15 cellular contexts compared by ENCODE assay signal in the genomic region with DNA sequence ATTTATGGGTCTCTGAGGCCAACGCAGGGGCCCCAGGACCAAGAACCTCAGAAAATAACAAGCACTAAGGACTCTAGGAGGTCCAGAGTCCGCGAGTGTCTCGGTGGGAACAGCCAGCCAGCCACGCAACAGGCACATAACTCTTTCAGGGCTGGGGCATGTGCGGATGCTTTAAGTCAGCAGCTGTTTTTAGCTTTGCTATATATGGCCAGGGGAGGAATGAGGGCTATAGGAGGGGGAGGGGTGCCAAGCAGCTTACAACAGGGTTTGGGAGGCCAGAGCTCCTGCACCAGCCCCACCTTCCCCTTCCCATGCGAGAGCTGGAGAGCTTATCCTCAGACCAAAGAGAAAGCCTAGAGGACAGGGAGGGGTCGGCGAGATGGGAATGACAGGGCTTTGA. TPM values are rescaled to one million over a fixed set of nuclear protein-coding genes. Genes with fewer than 3 reads are reported as not detected.
DNase-seq lines count a peak whose midpoint lies in the region; ATAC-seq and TF ChIP-seq lines count a peak whose summit lies in the region.
"Had no signal": no experiment of that assay in that cellular context is flagged by ENCODE, and none has a peak within 500 bp of the region (broad histone marks: within the 10 kb centered on the region; RNA-seq: fewer than 3 reads in every experiment).

No MANE protein-coding gene starts in this region.

- peaks cover 0 to 26% (median 0%) of the 10 kb centered on the region in 11 experiments; a peak in 3 of 22 replicates for H3K36me3 ChIP-seq in BLaER1 treated with 17β-estradiol and CSF1 and Interleukin-3, amounts not matched to agents 10 nM and 100 nM
- H3K36me3 ChIP-seq in WERI-Rb-1 (no peaks in the 10 kb centered on the region), heart right ventricle (no peaks in the 10 kb centered on the region), neuronal stem cell (replicated peaks in 1 of 2; ENCODE audit: control insufficient read depth in 2 of 2, insufficient read depth in 2 of 2, low read length in 2 of 2) (no peaks in the 10 kb centered on the region), spleen (no peaks in the 10 kb centered on the region)

- no peaks in the 10 kb centered on the region for H3K79me1 ChIP-seq in neuronal stem cell (ENCODE audit: low read depth, low read length)

- H4K91ac ChIP-seq in neuronal stem cell (ENCODE audit: low read depth, low read length, poor library complexity), result no peak overlapping the region

- H3K23ac ChIP-seq in neuronal stem cell (ENCODE audit: low read depth, low read length, poor library complexity), result no peak overlapping the region

- H2BK120ac ChIP-seq in neuronal stem cell (ENCODE audit: low read depth, low read length), result no peak overlapping the region

- DNase-seq in WERI-Rb-1 (peak; percentile 79), heart right ventricle (peak; percentile 53 to 83), neuronal stem cell (ENCODE audit: low spot score) (peak; percentile 5), spleen (no peak), NCI-H2171 treated with DMSO at 0.1 percent for 48 hours (lab: John Stamatoyannopoulos, UW) (no peak)
- DNase-seq in stimulated activated effector memory CD8-positive, alpha-beta T cell treated with anti-CD3 and anti-CD28 coated beads, Interleukin-12 subunit alpha, Interleukin-12 subunit beta, amount 100 ng/mL, for 72 hours (ENCODE audit: low spot score in 2 of 2), result no peak
- DNase-seq: activated T-cell treated with anti-CD3 and anti-CD28 coated beads, Interleukin-2, amount 50 U/mL, for 72 hours; MV-4-11; NCI-H446 treated with DMSO at 0.1 percent for 48 hours; posterior cingulate gyrus had no signal

- ATAC-seq in heart right ventricle (peak; percentile 75 to 91 (median 86)), GM21423 (IDR thresholded peaks at IDR 0.05; ENCODE audit: unreplicated experiment) (no peak)
- no peak for ATAC-seq in stimulated activated effector memory CD8-positive, alpha-beta T cell treated with anti-CD3 and anti-CD28 coated beads, Interleukin-12 subunit alpha, Interleukin-12 subunit beta, amount 100 ng/mL, for 72 hours
- ATAC-seq: activated T-cell treated with anti-CD3 and anti-CD28 coated beads, Interleukin-2, amount 50 U/mL, for 72 hours; left lobe of liver had no signal

- H3K4me3 Mint-ChIP-seq in stimulated activated effector memory CD8-positive, alpha-beta T cell treated with anti-CD3 and anti-CD28 coated beads, Interleukin-12 subunit alpha, Interleukin-12 subunit beta, amount 100 ng/mL, for 72 hours, result no peak overlapping the region
- H3K4me3 Mint-ChIP-seq: activated T-cell treated with anti-CD3 and anti-CD28 coated beads, Interleukin-2, amount 50 U/mL, for 72 hours had no signal

- no peak for TF ChIP-seq CTCF in WERI-Rb-1 (IDR thresholded peaks at IDR 0.05; ENCODE audit: low read depth, low read length)
- TF ChIP-seq CTCF in heart right ventricle (IDR thresholded peaks at IDR 0.05), result no peak
- TF ChIP-seq CTCF in spleen (IDR thresholded peaks at IDR 0.05 in 8 of 11, conservative IDR thresholded peaks at IDR 0.05 in 3 of 11), result no peak

- no peaks in the 10 kb centered on the region for H3K9me3 ChIP-seq in BLaER1 treated with 17β-estradiol and CSF1 and Interleukin-3, amounts not matched to agents 10 nM and 100 nM (replicated peaks in 1 of 11)
- H3K9me3 ChIP-seq in WERI-Rb-1 (ENCODE audit: severe bottlenecking) (no peaks in the 10 kb centered on the region), heart right ventricle (no peaks in the 10 kb centered on the region), neuronal stem cell (replicated peaks in 1 of 2; ENCODE audit: control insufficient read depth in 2 of 2, insufficient read depth in 1 of 2, low read depth in 1 of 2, low read length in 2 of 2) (peaks cover 0 to 2% of the 10 kb centered on the region in 2 donors), spleen (no peaks in the 10 kb centered on the region)

- no peak overlapping the region for H2BK15ac ChIP-seq in neuronal stem cell (ENCODE audit: low read length)

- peak overlapping the region in 1 of 10 experiments; percentile 6; a peak in 1 of 20 replicates for H3K4me3 ChIP-seq in BLaER1 treated with 17β-estradiol and CSF1 and Interleukin-3, amounts not matched to agents 10 nM and 100 nM
- H3K4me3 ChIP-seq in WERI-Rb-1 (ENCODE audit: low read depth, low read length) (no peak overlapping the region), heart right ventricle (peak overlapping the region in 6 of 10 donors; percentile 27 to 73 (median 63)), neuronal stem cell (ENCODE audit: low read length in 2 of 2) (no peak overlapping the region), spleen (no peak overlapping the region)

- H4K8ac ChIP-seq in neuronal stem cell (ENCODE audit: low read depth, low read length), result no peak overlapping the region

- peak overlapping the region; percentile 16 for H2AFZ ChIP-seq in neuronal stem cell (ENCODE audit: low read length)

- H3K14ac ChIP-seq in neuronal stem cell (ENCODE audit: low read length), result no peak overlapping the region

- peak overlapping the region; percentile 63 to 96 (median 79) for H3K4me2 ChIP-seq in BLaER1 treated with 17β-estradiol and CSF1 and Interleukin-3, amounts not matched to agents 10 nM and 100 nM
- H3K4me2 ChIP-seq in neuronal stem cell (ENCODE audit: insufficient read depth, low read length, poor library complexity, severe bottlenecking), result no peak overlapping the region

- H3K27me3 ChIP-seq in BLaER1 treated with 17β-estradiol and CSF1 and Interleukin-3, amounts not matched to agents 10 nM and 100 nM, result no peaks in the 10 kb centered on the region
- H3K27me3 ChIP-seq in WERI-Rb-1 (ENCODE audit: insufficient read depth, low read depth, severe bottlenecking) (no peaks in the 10 kb centered on the region), heart right ventricle (peaks cover 0 to 23% (median 0%) of the 10 kb centered on the region in 7 donors), neuronal stem cell (ENCODE audit: control insufficient read depth in 3 of 3, insufficient read depth in 3 of 3, low read depth in 1 of 3, low read length in 3 of 3) (peaks cover 0 to 30% (median 0%) of the 10 kb centered on the region in 3 experiments), spleen (replicated peaks in 1 of 7) (peaks cover 0 to 38% (median 4%) of the 10 kb centered on the region in 7 donors)

- 17 to 20% methylated on average over 9 of the region's 9 CpGs for WGBS in heart right ventricle, 2 donors
- WGBS in neuronal stem cell (ENCODE audit: extremely low coverage in 2 of 2, insufficient read length in 2 of 2, insufficient replicate concordance in 1 of 2), 2 donors, result no CpG with 5 or more reads among the region's 9 CpGs
- WGBS in spleen, 5 donors, result 28 to 44% (median 33%) methylated on average over 9 of the region's 9 CpGs

- H3K4me1 ChIP-seq in BLaER1 treated with 17β-estradiol and CSF1 and Interleukin-3, amounts not matched to agents 10 nM and 100 nM, result peaks cover 8 to 70% (median 47%) of the 10 kb centered on the region in 10 experiments; a peak in 19 of 20 replicates
- H3K4me1 ChIP-seq in heart right ventricle (peaks cover 2 to 77% (median 22%) of the 10 kb centered on the region in 9 donors), neuronal stem cell (ENCODE audit: control insufficient read depth in 2 of 2, insufficient read depth in 1 of 2, low read depth in 1 of 2, low read length in 2 of 2) (peaks cover 11 to 12% of the 10 kb centered on the region in 2 donors), spleen (no peaks in the 10 kb centered on the region)

- no peaks in the 10 kb centered on the region for H3K4me1 Mint-ChIP-seq in stimulated activated effector memory CD8-positive, alpha-beta T cell treated with anti-CD3 and anti-CD28 coated beads, Interleukin-12 subunit alpha, Interleukin-12 subunit beta, amount 100 ng/mL, for 72 hours

- H3K27ac ChIP-seq in BLaER1 treated with 17β-estradiol and CSF1 and Interleukin-3, amounts not matched to agents 10 nM and 100 nM, result peak overlapping the region in 8 of 11 experiments; percentile 37 to 64 (median 48); a peak in 13 of 22 replicates
- H3K27ac ChIP-seq in WERI-Rb-1 (no peak overlapping the region), heart right ventricle (peak overlapping the region; percentile 69 to 97 (median 84)), neuronal stem cell (replicated peaks; ENCODE audit: low read length) (peak overlapping the region; percentile 24), spleen (no peak overlapping the region)
- H3K27ac ChIP-seq: epithelial cell of prostate, HL-60 had no signal

- H3K9ac ChIP-seq in BLaER1 treated with 17β-estradiol and CSF1 and Interleukin-3, amounts not matched to agents 10 nM and 100 nM, result peak overlapping the region in 8 of 11 experiments; percentile 1 to 61 (median 44); a peak in 10 of 22 replicates
- H3K9ac ChIP-seq in neuronal stem cell (ENCODE audit: low read depth, low read length, poor library complexity), result no peak overlapping the region

- no peak overlapping the region for H2AK5ac ChIP-seq in neuronal stem cell (ENCODE audit: low read depth, low read length)

- no peaks in the 10 kb centered on the region for H3K9me3 Mint-ChIP-seq in stimulated activated effector memory CD8-positive, alpha-beta T cell treated with anti-CD3 and anti-CD28 coated beads, Interleukin-12 subunit alpha, Interleukin-12 subunit beta, amount 100 ng/mL, for 72 hours
- H3K9me3 Mint-ChIP-seq: activated T-cell treated with anti-CD3 and anti-CD28 coated beads, Interleukin-2, amount 50 U/mL, for 72 hours had no signal

- no peak for TF ChIP-seq POLR2A in spleen (IDR thresholded peaks at IDR 0.05)

- H2BK12ac ChIP-seq in neuronal stem cell (ENCODE audit: low read length), result no peak overlapping the region

- peak overlapping the region; percentile 29 for H3K18ac ChIP-seq in neuronal stem cell (ENCODE audit: low read length)

- intact Hi-C loops in heart right ventricle (cut with DNase I) (loop anchor here in 3 of 10 donors (5.0 to 10.0 kb wide), 3 partner anchors 39 to 426 kb away; no protein-coding TSS in a partner anchor), spleen (cut with DNase I; ENCODE audit: low total_unique reads) (no loop called here)

- no peak overlapping the region for H2BK5ac ChIP-seq in neuronal stem cell (ENCODE audit: low read length)

- H3K27ac Mint-ChIP-seq in stimulated activated effector memory CD8-positive, alpha-beta T cell treated with anti-CD3 and anti-CD28 coated beads, Interleukin-12 subunit alpha, Interleukin-12 subunit beta, amount 100 ng/mL, for 72 hours, result no peak overlapping the region
- H3K27ac Mint-ChIP-seq: activated T-cell treated with anti-CD3 and anti-CD28 coated beads, Interleukin-2, amount 50 U/mL, for 72 hours had no signal

- no peaks in the 10 kb centered on the region for H3K36me3 Mint-ChIP-seq in stimulated activated effector memory CD8-positive, alpha-beta T cell treated with anti-CD3 and anti-CD28 coated beads, Interleukin-12 subunit alpha, Interleukin-12 subunit beta, amount 100 ng/mL, for 72 hours

- no peak overlapping the region for H3K4ac ChIP-seq in neuronal stem cell (ENCODE audit: low read length)

- H4K20me1 ChIP-seq in BLaER1 treated with 17β-estradiol and CSF1 and Interleukin-3, amounts not matched to agents 10 nM and 100 nM, result peaks cover 0 to 31% (median 0%) of the 10 kb centered on the region in 11 experiments; a peak in 5 of 22 replicates

RNA-seq across cellular contexts. Expression of gene JPH2, which starts 6.2 kb away (rescaled TPM):
- total RNA-seq in heart right ventricle, result 100 to 1,000 TPM in 9 of 10 donors, 10 to 100 TPM in 1; 97.2 to 215 (median 152) TPM
- 10 to 100 TPM; 61.9 to 94.7 TPM for polyA plus RNA-seq in heart right ventricle
- polyA plus RNA-seq in neuronal stem cell (2013, experiment 1 of 2), result 0.28 TPM
- 0.21 TPM for polyA plus RNA-seq in neuronal stem cell (2013, experiment 2 of 2)
- total RNA-seq in spleen, result 1 to 10 TPM; 1.0 to 4.4 (median 1.3) TPM
- 1 to 10 TPM in 1 of 3 donors, under 1 TPM in 2; 0.50 to 2.7 (median 0.76) TPM for polyA plus RNA-seq in spleen

RNA-seq across cellular contexts. Expression of gene OSER1, which starts 29.8 kb away (rescaled TPM):
- total RNA-seq in heart right ventricle, result 10 to 100 TPM; 22.6 to 37.3 (median 31.3) TPM
- polyA plus RNA-seq in heart right ventricle, result 10 to 100 TPM; 16.4 to 26.9 TPM
- polyA plus RNA-seq in neuronal stem cell (2013, experiment 1 of 2), result 25.2 TPM
- polyA plus RNA-seq in neuronal stem cell (2013, experiment 2 of 2), result 23.7 TPM
- 10 to 100 TPM; 28.5 to 42.0 (median 36.1) TPM for total RNA-seq in spleen
- 10 to 100 TPM; 36.9 to 47.0 (median 40.6) TPM for polyA plus RNA-seq in spleen

Comparison
In these comparisons a context has a peak if more than half of its experiments do, and no peak if none do; other contexts are left out.
1. H3K27ac ChIP-seq: peak in BLaER1 treated with 17β-estradiol and CSF1 and Interleukin-3, amounts not matched to agents 10 nM and 100 nM (8 of 11), heart right ventricle (10 of 10) and neuronal stem cell (single experiment); none in WERI-Rb-1 (single experiment) and spleen (0 of 8).
2. H3K4me3 ChIP-seq: peak in heart right ventricle (6 of 10); none in WERI-Rb-1 (single experiment), neuronal stem cell (0 of 2) and spleen (0 of 8).
3. DNase-seq: peak in WERI-Rb-1 (single experiment), heart right ventricle (2 of 2) and neuronal stem cell (single experiment); none in spleen (single experiment), NCI-H2171 treated with DMSO at 0.1 percent for 48 hours (single experiment) and stimulated activated effector memory CD8-positive, alpha-beta T cell treated with anti-CD3 and anti-CD28 coated beads, Interleukin-12 subunit alpha, Interleukin-12 subunit beta, amount 100 ng/mL, for 72 hours (0 of 2).
4. ATAC-seq: peak in heart right ventricle (8 of 8); none in GM21423 (single experiment) and stimulated activated effector memory CD8-positive, alpha-beta T cell treated with anti-CD3 and anti-CD28 coated beads, Interleukin-12 subunit alpha, Interleukin-12 subunit beta, amount 100 ng/mL, for 72 hours (single experiment).
5. RNA of gene JPH2, which starts 6.2 kb away (total RNA-seq): 97.2 to 215 TPM in heart right ventricle; 1.0 to 4.4 TPM in spleen; every median in the first group is over 10 times any median in the second.